1 cellular context compared by ENCODE assay signal in genomic region chr20:39813190-39813829, GRCh38.
TF ChIP-seq lines count a peak whose summit lies in the region.

No MANE protein-coding gene starts in this region.

TF ChIP-seq in GM23338, 12 proteins besides CTCF, POLR2A, EP300 and RAD21 (continued from another document):
- TF ChIP-seq REST (IDR thresholded peaks at IDR 0.05; ENCODE audit: unreplicated experiment) = no peak
- no peak for TF ChIP-seq EZH2 (IDR thresholded peaks at IDR 0.05; ENCODE audit: low read depth, unreplicated experiment)
- no peak for TF ChIP-seq EZH2phosphoT487 (IDR thresholded peaks at IDR 0.05; ENCODE audit: unreplicated experiment)
- TF ChIP-seq ZNF331 (CRISPR knock-in tag; IDR thresholded peaks at IDR 0.05; ENCODE audit: low read depth) = no peak
- no peak for TF ChIP-seq CREB1 (CRISPR knock-in tag; IDR thresholded peaks at IDR 0.05; ENCODE audit: low read depth)
- no peak for TF ChIP-seq NANOG (IDR thresholded peaks at IDR 0.05; ENCODE audit: borderline replicate concordance)
- TF ChIP-seq JUNB (IDR thresholded peaks at IDR 0.05; ENCODE audit: unreplicated experiment) = no peak
- TF ChIP-seq, protein P1, sequence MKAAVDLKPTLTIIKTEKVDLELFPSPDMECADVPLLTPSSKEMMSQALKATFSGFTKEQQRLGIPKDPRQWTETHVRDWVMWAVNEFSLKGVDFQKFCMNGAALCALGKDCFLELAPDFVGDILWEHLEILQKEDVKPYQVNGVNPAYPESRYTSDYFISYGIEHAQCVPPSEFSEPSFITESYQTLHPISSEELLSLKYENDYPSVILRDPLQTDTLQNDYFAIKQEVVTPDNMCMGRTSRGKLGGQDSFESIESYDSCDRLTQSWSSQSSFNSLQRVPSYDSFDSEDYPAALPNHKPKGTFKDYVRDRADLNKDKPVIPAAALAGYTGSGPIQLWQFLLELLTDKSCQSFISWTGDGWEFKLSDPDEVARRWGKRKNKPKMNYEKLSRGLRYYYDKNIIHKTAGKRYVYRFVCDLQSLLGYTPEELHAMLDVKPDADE (IDR thresholded peaks at IDR 0.05) = no peak
TF ChIP-seq in GM23338: peak in this region for 0.
